8 cellular contexts compared by ENCODE assay signal in the genomic region with DNA sequence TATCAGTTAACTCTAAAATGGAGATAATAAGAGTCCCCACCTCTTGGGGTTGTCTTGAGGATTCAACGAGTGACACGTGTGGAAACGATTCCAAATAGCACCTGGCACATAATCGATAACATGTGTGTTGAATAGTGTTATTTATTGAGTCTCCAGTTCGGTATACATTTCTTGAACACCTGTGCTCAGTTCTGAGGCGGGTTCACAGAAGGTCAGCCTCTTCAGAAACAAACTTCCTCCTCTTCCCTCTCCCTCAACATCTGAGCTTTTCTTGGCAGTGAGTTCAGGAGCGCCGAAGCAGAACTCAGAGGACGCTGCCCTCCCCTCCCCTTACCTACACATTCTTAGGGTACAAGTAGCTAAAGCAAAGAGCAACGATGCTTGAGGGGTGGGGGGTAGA. TPM values are rescaled to one million over a fixed set of nuclear protein-coding genes. Genes with fewer than 3 reads are reported as not detected.
A peak's percentile ranks its signal among the peaks of the same experiment; 100 is the strongest.
DNase-seq lines count a peak whose midpoint lies in the region; ATAC-seq, FAIRE-seq and TF ChIP-seq lines count a peak whose summit lies in the region.

No MANE protein-coding gene starts in this region.

- H3K9ac ChIP-seq in DND-41 (ENCODE audit: low read depth, low read length), result peak overlapping the region; percentile 69
- peak overlapping the region; percentile 94 for H3K9ac ChIP-seq in NT2/D1 (ENCODE audit: insufficient read length, low read depth)

- peaks cover 47% of the 10 kb centered on the region for H3K79me2 ChIP-seq in DND-41 (ENCODE audit: insufficient read depth, low read length)

- FAIRE-seq in pancreas (lab: Jason Lieb, UNC), result no peak

- H3K4me3 ChIP-seq in DND-41 (ENCODE audit: low read depth in 1 of 2, low read length in 2 of 2) (peak overlapping the region; percentile 62 to 82), NT2/D1 (ENCODE audit: insufficient read length, low read depth) (peak overlapping the region; percentile 90), pancreas (peak overlapping the region; percentile 40 to 58 (median 50))

- H3K4me3 Mint-ChIP-seq in endothelial cell (ENCODE audit: unreplicated experiment), result peak overlapping the region; percentile 89

- H2AFZ ChIP-seq in DND-41 (ENCODE audit: low read depth, low read length), result no peak overlapping the region

- H3K27me3 ChIP-seq in DND-41 (ENCODE audit: insufficient read depth, low read length, poor library complexity), result no peaks in the 10 kb centered on the region
- no peaks in the 10 kb centered on the region for H3K27me3 ChIP-seq in NT2/D1 (ENCODE audit: insufficient read depth, insufficient read length)
- H3K27me3 ChIP-seq in pancreas, result no peaks in the 10 kb centered on the region

- H3K9me3 ChIP-seq in DND-41 (ENCODE audit: insufficient read depth, low read length, severe bottlenecking) (no peaks in the 10 kb centered on the region), NT2/D1 (ENCODE audit: insufficient read depth, low read length) (no peaks in the 10 kb centered on the region), pancreas (no peaks in the 10 kb centered on the region)

- TF ChIP-seq CTCF in DND-41 (IDR thresholded peaks at IDR 0.05; ENCODE audit: borderline replicate concordance, extremely low read depth, low read length, poor library complexity, severe bottlenecking) (no peak), endothelial cell (IDR thresholded peaks at IDR 0.05; ENCODE audit: unreplicated experiment) (no peak), pancreas (IDR thresholded peaks at IDR 0.05) (no peak)

- H3K36me3 ChIP-seq in DND-41 (ENCODE audit: insufficient read depth, low read length), result peaks cover 7% of the 10 kb centered on the region
- peaks cover 22% of the 10 kb centered on the region for H3K36me3 ChIP-seq in NT2/D1 (ENCODE audit: insufficient read depth, insufficient read length, low read length)
- H3K36me3 ChIP-seq in pancreas, result no peaks in the 10 kb centered on the region

- H4K20me1 ChIP-seq in DND-41 (ENCODE audit: insufficient read depth, low read length), result peaks cover 7% of the 10 kb centered on the region; the same call in 1 of the 2 replicates

- peaks cover 5% of the 10 kb centered on the region for H3K4me1 Mint-ChIP-seq in endothelial cell (ENCODE audit: unreplicated experiment)

- DNase-seq in DND-41 (no peak), NT2/D1 (ENCODE audit: low read depth, low spot score) (no peak), endothelial cell (ENCODE audit: low spot score) (no peak), pancreas (peak in 2 of 6 donors; percentile 22 to 52), SHP77 treated with DMSO at 0.1 percent for 48 hours (lab: John Stamatoyannopoulos, UW) (no peak), NCI-H187 treated with DMSO at 0.1 percent for 48 hours (lab: John Stamatoyannopoulos, UW) (no peak), hepatic stellate cell (ENCODE audit: low spot score) (no peak), medulla oblongata (ENCODE audit: extremely low spot score) (no peak)

- no peaks in the 10 kb centered on the region for H3K36me3 Mint-ChIP-seq in endothelial cell (ENCODE audit: low read depth, unreplicated experiment)

- no peak overlapping the region for H3K27ac Mint-ChIP-seq in endothelial cell (ENCODE audit: unreplicated experiment)

- no peak for ATAC-seq in DND-41 (ENCODE audit: insufficient read depth, low read depth)
- ATAC-seq in pancreas, result peak; percentile 29 to 50 (median 38)

- 4 to 35% methylated on average over 10 of the region's 10 CpGs for WGBS in pancreas, 2 donors

- H3K4me2 ChIP-seq in DND-41 (ENCODE audit: insufficient read depth, low read length), result peak overlapping the region; percentile 75

- peak overlapping the region; percentile 54; the same call in 1 of the 2 replicates for H3K27ac ChIP-seq in DND-41 (ENCODE audit: low read length)
- peak overlapping the region in 3 of 4 donors; percentile 81 to 89 (median 87) for H3K27ac ChIP-seq in pancreas

- H3K27me3 Mint-ChIP-seq in endothelial cell (ENCODE audit: unreplicated experiment), result no peaks in the 10 kb centered on the region

- no peaks in the 10 kb centered on the region for H3K9me3 Mint-ChIP-seq in endothelial cell (ENCODE audit: unreplicated experiment)

- H3K4me1 ChIP-seq in DND-41 (ENCODE audit: insufficient read depth, low read length) (peaks cover 29% of the 10 kb centered on the region), NT2/D1 (ENCODE audit: insufficient read depth, insufficient read length) (peaks cover 2% of the 10 kb centered on the region), pancreas (peaks cover 0 to 8% (median 3%) of the 10 kb centered on the region in 3 donors)

- intact Hi-C loops in pancreas (cut with DNase I), result no loop called here

RNA-seq across cellular contexts. Expression of a gene that starts 0.9 kb away (rescaled TPM):
- 162 TPM for total RNA-seq in endothelial cell (ENCODE audit: unreplicated experiment)
- 10 to 100 TPM; 76.8 to 96.0 (median 88.6) TPM for total RNA-seq in pancreas
- polyA plus RNA-seq in pancreas, result 100 to 1,000 TPM; 132 to 161 TPM
